ENCODE assay signal across 8 cellular contexts in the genomic region with DNA sequence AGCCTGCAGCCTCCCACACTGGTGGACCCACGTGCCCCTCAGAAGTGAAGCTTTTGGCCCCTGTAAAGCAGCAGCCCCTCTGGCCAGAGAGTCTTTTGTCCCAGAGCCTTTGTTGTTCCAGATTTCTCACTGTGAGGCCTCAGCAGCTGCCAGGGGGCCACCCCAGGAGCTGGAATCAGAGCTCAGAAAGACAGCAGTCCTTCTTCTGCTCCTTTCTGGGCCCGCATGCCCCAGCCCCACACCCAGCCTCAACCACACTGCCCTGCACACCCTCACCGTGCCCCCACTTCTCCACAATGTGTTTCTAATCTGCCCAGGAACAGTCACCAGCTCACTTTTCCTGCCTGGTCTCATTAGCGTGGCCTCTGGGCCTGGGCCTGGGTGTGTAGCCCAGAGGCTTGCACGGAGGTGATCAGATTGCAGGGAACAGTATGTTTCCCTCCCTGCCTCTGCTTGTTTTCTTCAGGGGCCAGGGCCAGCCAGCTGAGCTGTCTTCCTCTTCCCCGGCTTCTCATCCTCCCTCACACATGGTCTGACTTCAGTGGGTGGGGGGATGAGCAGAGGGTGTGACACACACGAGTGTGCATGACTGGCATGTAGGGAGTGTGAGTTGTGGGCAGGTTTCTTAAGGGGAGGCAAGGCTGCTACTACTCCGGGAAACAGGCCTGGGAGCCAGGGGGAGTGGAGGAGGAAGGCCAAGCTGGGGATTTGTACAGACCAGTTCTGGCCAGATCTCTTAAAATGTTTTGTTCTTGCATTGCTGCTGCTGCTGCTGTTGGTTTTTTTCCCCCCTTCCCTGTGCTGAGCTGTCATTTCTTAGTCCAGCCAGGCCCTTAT.
DNase-seq lines count a peak whose midpoint lies in the region; ATAC-seq and TF ChIP-seq lines count a peak whose summit lies in the region.

No MANE protein-coding gene starts in this region.

- ATAC-seq in HG02759 (IDR thresholded peaks at IDR 0.05; ENCODE audit: unreplicated experiment) (no peak), HG02588 (IDR thresholded peaks at IDR 0.05; ENCODE audit: unreplicated experiment) (no peak)

- H3K27ac Mint-ChIP-seq in mesothelial cell of epicardium: peak overlapping the region; percentile 96

- no peaks in the 10 kb centered on the region for H3K9me3 Mint-ChIP-seq in mesothelial cell of epicardium

- no peaks in the 10 kb centered on the region for H3K27me3 Mint-ChIP-seq in mesothelial cell of epicardium (ENCODE audit: low read depth)

- DNase-seq in COLO668 (lab: John Stamatoyannopoulos, UW; ENCODE audit: unreplicated experiment): peak; percentile 69
- DNase-seq in NCI-H345 (lab: John Stamatoyannopoulos, UW): peak; percentile 27
- peak; percentile 72 for DNase-seq in ecto neural progenitor cell (ENCODE audit: low spot score)
- peak in 1 of 2 experiments; percentile 48 for DNase-seq in mesothelial cell of epicardium (ENCODE audit: low spot score in 2 of 2, unreplicated experiment in 2 of 2)
- peak; percentile 84 for DNase-seq in ureter (ENCODE audit: low spot score)
- no peak for DNase-seq in HuH-7.5 (ENCODE audit: low spot score)

- no peak overlapping the region for H3K4me3 Mint-ChIP-seq in mesothelial cell of epicardium

- H3K36me3 Mint-ChIP-seq in mesothelial cell of epicardium: no peaks in the 10 kb centered on the region

- H3K4me1 Mint-ChIP-seq in mesothelial cell of epicardium: peaks cover 34% of the 10 kb centered on the region

- no peak for TF ChIP-seq CTCF in mesothelial cell of epicardium (IDR thresholded peaks at IDR 0.05; ENCODE audit: unreplicated experiment)
